32 cellular contexts compared by ENCODE assay signal in the genomic region with DNA sequence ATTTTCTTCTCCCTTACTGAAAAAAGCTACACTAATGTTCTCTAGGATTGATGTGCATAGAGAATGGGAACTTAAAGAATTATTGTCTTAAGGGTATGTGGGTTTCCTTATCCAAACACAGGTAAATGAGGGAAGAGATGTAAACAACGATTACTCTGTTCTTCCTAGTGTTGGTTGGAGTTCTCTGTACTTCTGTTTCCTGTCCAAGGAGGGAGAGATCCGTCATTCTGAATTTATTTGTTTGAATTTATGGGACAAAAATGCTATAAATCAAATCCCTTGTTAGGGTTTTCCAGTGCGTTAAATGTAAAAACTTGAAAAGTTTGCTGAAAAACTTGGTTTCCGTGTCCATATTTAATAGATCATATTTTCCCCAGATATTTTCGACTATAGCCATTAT. TPM values are rescaled to one million over a fixed set of nuclear protein-coding genes. Genes with fewer than 3 reads are reported as not detected.
"Had no signal": no experiment of that assay in that cellular context is flagged by ENCODE, and none has a peak within 500 bp of the region (broad histone marks: within the 10 kb centered on the region; RNA-seq: fewer than 3 reads in every experiment).

No MANE protein-coding gene starts in this region.

- FAIRE-seq: islet of Langerhans had no signal

- H3K4me3 ChIP-seq: coronary artery, esophagus squamous epithelium, heart right ventricle, left lung, ovary, psoas muscle, sigmoid colon, stomach, thoracic aorta, transverse colon, upper lobe of right lung, uterus had no signal

- H3K4me1 ChIP-seq: left lung, uterus had no signal

- H3K36me3 ChIP-seq: esophagus squamous epithelium, left lung, ovary, sigmoid colon, stomach, thoracic aorta, transverse colon, upper lobe of right lung, uterus had no signal

- ATAC-seq: heart right ventricle; left cardiac atrium; left lung; naive thymus-derived CD4-positive, alpha-beta T cell; psoas muscle; right cardiac atrium; stimulated activated effector memory CD8-positive, alpha-beta T cell treated with anti-CD3 and anti-CD28 coated beads, Interleukin-12 subunit alpha, Interleukin-12 subunit beta, amount 100 ng/mL, for 72 hours; upper lobe of right lung had no signal

- H3K27me3 ChIP-seq: esophagus squamous epithelium, heart right ventricle, left lung, ovary, sigmoid colon, stomach, transverse colon, upper lobe of right lung, uterus had no signal

- DNase-seq: dermis blood vessel endothelial cell; effector memory CD4-positive, alpha-beta T cell; erythroblast; esophagus squamous epithelium; foreskin melanocyte; glutamatergic neuron; heart right ventricle; hippocampal formation; left cardiac atrium; left lung; mammary epithelial cell; mesendoderm; midbrain; naive thymus-derived CD4-positive, alpha-beta T cell; nucleus accumbens; ovary; posterior cingulate gyrus; psoas muscle; right cardiac atrium; sigmoid colon; stimulated activated CD4-positive, alpha-beta T cell treated with anti-CD3 and anti-CD28 coated beads, Interleukin-2, amount 100 ng/mL, for 24 hours; stimulated activated CD4-positive, alpha-beta T cell treated with anti-CD3 and anti-CD28 coated beads, Interleukin-4, amount 100 ng/mL, for 24 hours; stimulated activated naive CD4-positive, alpha-beta T cell treated with Interleukin-2 at 50 U/mL for 16 hours; stomach; substantia nigra; transverse colon; upper lobe of right lung; uterus had no signal

- H3K27ac ChIP-seq: coronary artery, esophagus squamous epithelium, left lung, ovary, psoas muscle, sigmoid colon, stomach, thoracic aorta, transverse colon, upper lobe of right lung, uterus had no signal

- H3K9me3 ChIP-seq: esophagus squamous epithelium, heart right ventricle, left lung, ovary, psoas muscle, sigmoid colon, stomach, thoracic aorta, transverse colon, upper lobe of right lung, uterus had no signal

RNA-seq across cellular contexts. Expression of a gene that starts 29.6 kb away (rescaled TPM):
- polyA plus RNA-seq: naive thymus-derived CD4-positive, alpha-beta T cell had no signal
